In genomic region chr7:81908220-81908619, GRCh38 we compare ENCODE assay signal across 10 cellular contexts.
A peak's percentile ranks its signal among the peaks of the same experiment; 100 is the strongest.
DNase-seq lines count a peak whose midpoint lies in the region; ATAC-seq and TF ChIP-seq lines count a peak whose summit lies in the region.
"Had no signal": no experiment of that assay in that cellular context is flagged by ENCODE, and none has a peak within 500 bp of the region (broad histone marks: within the 10 kb centered on the region; RNA-seq: fewer than 3 reads in every experiment).

No MANE protein-coding gene starts in this region.

- H2AK5ac ChIP-seq in trophoblast cell (ENCODE audit: low read length): no peak overlapping the region

- H4K8ac ChIP-seq in trophoblast cell (ENCODE audit: low read depth, low read length): no peak overlapping the region

- no peak overlapping the region for H3K14ac ChIP-seq in trophoblast cell (ENCODE audit: low read length)

- H3K79me2 ChIP-seq in smooth muscle cell (ENCODE audit: low read depth) (no peaks in the 10 kb centered on the region), trophoblast cell (ENCODE audit: control insufficient read depth, insufficient read depth, low read length, poor library complexity) (no peaks in the 10 kb centered on the region)

- H3K4me3 ChIP-seq in epithelial cell of esophagus (ENCODE audit: low read length): no peak overlapping the region
- H3K4me3 ChIP-seq in smooth muscle cell: no peak overlapping the region
- no peak overlapping the region for H3K4me3 ChIP-seq in trophoblast cell (ENCODE audit: low read depth, low read length)

- DNase-seq in DMS53 treated with DMSO at 0.1 percent for 48 hours (lab: John Stamatoyannopoulos, UW; ENCODE audit: unreplicated experiment) (peak; percentile 85), OCI-M1 (lab: John Stamatoyannopoulos, UW) (peak; percentile 42), epithelial cell of esophagus (ENCODE audit: low read depth) (peak; percentile 24), smooth muscle cell (lab: John Stamatoyannopoulos, UW; ENCODE audit: unreplicated experiment) (no peak), trophoblast cell (no peak)
- DNase-seq: NCI-H1436 treated with DMSO at 0.1 percent for 48 hours, NCI-H2107, SIG-M5 had no signal

- H3K27ac ChIP-seq in smooth muscle cell (ENCODE audit: low read depth) (peak overlapping the region; percentile 23), trophoblast cell (ENCODE audit: low read depth, low read length) (no peak overlapping the region)

- H3K4me2 ChIP-seq in smooth muscle cell: peak overlapping the region; percentile 28
- H3K4me2 ChIP-seq in trophoblast cell (ENCODE audit: low read length): no peak overlapping the region

- no peak overlapping the region for H4K12ac ChIP-seq in trophoblast cell (ENCODE audit: low read depth, low read length)

- H3K9ac ChIP-seq in smooth muscle cell (ENCODE audit: low read depth) (no peak overlapping the region), trophoblast cell (ENCODE audit: low read length) (no peak overlapping the region)

- no peaks in the 10 kb centered on the region for H3F3A ChIP-seq in smooth muscle cell (ENCODE audit: low read depth)

- H3K23ac ChIP-seq in trophoblast cell (ENCODE audit: low read length): no peak overlapping the region

- H2BK120ac ChIP-seq in trophoblast cell (ENCODE audit: insufficient read depth, low read length, poor library complexity): no peak overlapping the region

- H3K4me1 ChIP-seq in smooth muscle cell (ENCODE audit: low read depth): no peaks in the 10 kb centered on the region
- H3K4me1 ChIP-seq in trophoblast cell (ENCODE audit: control insufficient read depth in 1 of 2, insufficient read depth in 2 of 2, low read length in 2 of 2): no peaks in the 10 kb centered on the region

- H2AFZ ChIP-seq in smooth muscle cell (ENCODE audit: low read depth) (peak overlapping the region; percentile 49), trophoblast cell (ENCODE audit: insufficient read depth, low read length, poor library complexity) (no peak overlapping the region)

- H2BK12ac ChIP-seq in trophoblast cell (ENCODE audit: low read length): no peak overlapping the region

- WGBS in smooth muscle cell (ENCODE audit: low lambda C conversion rate): 78% methylated on average over 2 of the region's 2 CpGs
- no CpG with 5 or more reads among the region's 2 CpGs for WGBS in trophoblast cell (ENCODE audit: extremely low coverage, insufficient coverage, insufficient read length)

- H3K9me3 ChIP-seq in smooth muscle cell (replicated peaks; ENCODE audit: low read depth) (no peaks in the 10 kb centered on the region), trophoblast cell (ENCODE audit: insufficient read depth, low read depth, low read length) (no peaks in the 10 kb centered on the region)

- H3K36me3 ChIP-seq in smooth muscle cell (ENCODE audit: low read depth) (no peaks in the 10 kb centered on the region), trophoblast cell (ENCODE audit: control insufficient read depth in 1 of 2, insufficient read depth in 2 of 2, low read length in 2 of 2) (no peaks in the 10 kb centered on the region)

- H2BK5ac ChIP-seq in trophoblast cell (ENCODE audit: low read depth, low read length, poor library complexity): no peak overlapping the region

- H3K27me3 ChIP-seq in smooth muscle cell (ENCODE audit: low read depth) (no peaks in the 10 kb centered on the region), trophoblast cell (ENCODE audit: insufficient read depth, low read length) (no peaks in the 10 kb centered on the region)

- H4K20me1 ChIP-seq in smooth muscle cell (ENCODE audit: low read depth): no peaks in the 10 kb centered on the region

- TF ChIP-seq CTCF in epithelial cell of esophagus (IDR thresholded peaks at IDR 0.05; ENCODE audit: insufficient read depth, low read depth, low read length, missing control alignments) (no peak), smooth muscle cell (IDR thresholded peaks at IDR 0.05; ENCODE audit: borderline replicate concordance, insufficient read depth, poor library complexity, severe bottlenecking) (no peak)

- H3K18ac ChIP-seq in trophoblast cell (ENCODE audit: low read length): no peak overlapping the region

- no peaks in the 10 kb centered on the region for H3K79me1 ChIP-seq in trophoblast cell (ENCODE audit: low read length)

- no peak overlapping the region for H4K91ac ChIP-seq in trophoblast cell (ENCODE audit: low read depth, low read length)

- H3K4ac ChIP-seq in trophoblast cell (ENCODE audit: low read depth, low read length): no peak overlapping the region

- no peak for ATAC-seq in GM18909 (IDR thresholded peaks at IDR 0.05; ENCODE audit: poor library complexity, unreplicated experiment)
- ATAC-seq in GM21529 (IDR thresholded peaks at IDR 0.05; ENCODE audit: unreplicated experiment): no peak

Comparison
In these comparisons a context has a peak if more than half of its experiments do, and no peak if none do; other contexts are left out.
1. DNase-seq: peak in DMS53 treated with DMSO at 0.1 percent for 48 hours (single experiment), OCI-M1 (single experiment) and epithelial cell of esophagus (single experiment); none in smooth muscle cell (single experiment) and trophoblast cell (0 of 2).